In genomic region chr6:37142047-37142614, GRCh38 we compare ENCODE assay signal across 1 cellular context.
A peak's percentile ranks its signal among the peaks of the same experiment; 100 is the strongest.
TF ChIP-seq lines count a peak whose summit lies in the region.

No MANE protein-coding gene starts in this region.

TF ChIP-seq in HepG2, 621 proteins besides CTCF, POLR2A, EP300 and RAD21:
- TF ChIP-seq ZBTB49 (CRISPR knock-in tag; IDR thresholded peaks at IDR 0.05; ENCODE audit: borderline replicate concordance): no peak
- 0 out of 2 replicates have a peak, but pooled peaks have one; percentile 37 for TF ChIP-seq FLYWCH1 (CRISPR knock-in tag; IDR thresholded peaks at IDR 0.05)
TF ChIP-seq in HepG2: peak in this region for 1.
